8 cellular contexts compared by ENCODE assay signal in genomic region chr16:22192261-22193133, GRCh38. TPM values are rescaled to one million over a fixed set of nuclear protein-coding genes. Genes with fewer than 3 reads are reported as not detected.
DNase-seq lines count a peak whose midpoint lies in the region; ATAC-seq lines count a peak whose summit lies in the region.

No MANE protein-coding gene starts in this region.

- H3K27ac ChIP-seq in cingulate gyrus (ENCODE audit: low read depth, low read length), result peak overlapping the region; percentile 81

- ATAC-seq in GM21390 (IDR thresholded peaks at IDR 0.05; ENCODE audit: unreplicated experiment), result peak; percentile 25

- DNase-seq in AG20443 (ENCODE audit: low spot score), result peak; percentile 82
- DNase-seq in NCI-H146 treated with DMSO at 0.1 percent for 48 hours (lab: John Stamatoyannopoulos, UW; ENCODE audit: unreplicated experiment), result peak; percentile 65
- DNase-seq in activated CD4-positive, alpha-beta T cell treated with anti-CD3 and anti-CD28 coated beads for 1 hour, result peak; percentile 53
- peak; percentile 91 to 98 for DNase-seq in lung microvascular endothelial cell (ENCODE audit: low read depth in 2 of 2)
- DNase-seq in stimulated activated CD4-positive, alpha-beta T cell treated with anti-CD3 and anti-CD28 coated beads, TNF-alpha, amount 100 ng/mL, for 1 hour (ENCODE audit: low read depth in 3 of 3, low spot score in 1 of 3), result peak; percentile 41 to 61 (median 49)
- no peak for DNase-seq in HuH-7.5 (ENCODE audit: low spot score)

RNA-seq across cellular contexts. Expression of gene EEF2K, which starts 13.6 kb away (rescaled TPM):
- 33.3 and 36.7 TPM in 2 replicates for total RNA-seq in lung microvascular endothelial cell

RNA-seq across cellular contexts. Expression of gene SDR42E2, which starts 30.2 kb away (rescaled TPM):
- 0.20 and 0.22 TPM in 2 replicates for total RNA-seq in lung microvascular endothelial cell
